16 cellular contexts compared by ENCODE assay signal in the genomic region with DNA sequence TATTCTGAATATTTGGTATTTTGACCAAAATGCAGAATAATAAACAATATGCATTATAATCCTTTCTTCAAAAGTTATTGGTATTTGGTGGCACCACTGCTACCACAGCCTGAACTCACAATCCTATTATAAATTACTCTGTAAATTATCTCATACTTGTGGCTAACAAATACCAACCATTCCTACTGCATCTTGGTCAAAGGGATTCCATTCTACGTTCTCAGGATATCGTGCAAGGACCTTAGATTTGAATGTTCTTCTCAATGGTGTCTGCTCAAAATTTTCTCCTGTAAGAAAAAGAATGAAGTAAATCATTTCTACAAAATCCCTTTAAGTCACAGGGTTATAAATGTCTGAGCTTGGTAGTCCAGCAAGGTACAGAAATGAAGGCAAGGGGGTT. TPM values are rescaled to one million over a fixed set of nuclear protein-coding genes. Genes with fewer than 3 reads are reported as not detected.
DNase-seq lines count a peak whose midpoint lies in the region; ATAC-seq, FAIRE-seq and TF ChIP-seq lines count a peak whose summit lies in the region.
"Had no signal": no experiment of that assay in that cellular context is flagged by ENCODE, and none has a peak within 500 bp of the region (broad histone marks: within the 10 kb centered on the region; RNA-seq: fewer than 3 reads in every experiment).

No MANE protein-coding gene starts in this region.

- no peak overlapping the region for H2BK120ac ChIP-seq in mesenchymal stem cell (ENCODE audit: low read depth, low read length)

- H2BK12ac ChIP-seq in mesenchymal stem cell (ENCODE audit: low read length in 2 of 2): no peak overlapping the region

- peaks cover 19% of the 10 kb centered on the region for H3K79me1 ChIP-seq in mesenchymal stem cell (replicated peaks; ENCODE audit: low read length, poor library complexity, severe bottlenecking)

- in situ Hi-C loops in brain microvascular endothelial cell (cut with HindIII; ENCODE audit: low pct_ligation_motif_present, low sequenced_read_pairs): no loop called here

- no CpG with 5 or more reads among the region's 2 CpGs for WGBS in mesenchymal stem cell

- no peaks in the 10 kb centered on the region for H3K27me3 Mint-ChIP-seq in progenitor cell of endocrine pancreas
- H3K27me3 Mint-ChIP-seq: activated naive CD4-positive, alpha-beta T cell treated with anti-CD3 and anti-CD28 coated beads, Interleukin-2, amount 10 ng/mL, durations not matched to agents 7 days and 5 days; type B pancreatic cell had no signal

- no peak overlapping the region for H3K4me3 Mint-ChIP-seq in progenitor cell of endocrine pancreas (ENCODE audit: low read depth)
- H3K4me3 Mint-ChIP-seq: activated naive CD4-positive, alpha-beta T cell treated with anti-CD3 and anti-CD28 coated beads, Interleukin-2, amount 10 ng/mL, durations not matched to agents 7 days and 5 days; type B pancreatic cell had no signal

- no peak overlapping the region for H3K4me3 ChIP-seq in brain microvascular endothelial cell (ENCODE audit: low read depth, low read length)
- H3K4me3 ChIP-seq in mesenchymal stem cell (ENCODE audit: insufficient read depth in 1 of 2, low read depth in 1 of 2, low read length in 2 of 2): no peak overlapping the region
- H3K4me3 ChIP-seq: heart right ventricle had no signal

- H3K14ac ChIP-seq in mesenchymal stem cell (ENCODE audit: low read length in 2 of 2): no peak overlapping the region

- H3K27me3 ChIP-seq in brain microvascular endothelial cell (replicated peaks) (no peaks in the 10 kb centered on the region), mesenchymal stem cell (ENCODE audit: control insufficient read depth in 1 of 2, insufficient read depth in 1 of 2, low read length in 2 of 2) (no peaks in the 10 kb centered on the region)
- H3K27me3 ChIP-seq: heart right ventricle had no signal

- no peak overlapping the region for H4K91ac ChIP-seq in mesenchymal stem cell (ENCODE audit: low read length)

- H3K18ac ChIP-seq in mesenchymal stem cell (ENCODE audit: low read depth in 1 of 2, low read length in 2 of 2): no peak overlapping the region

- no peak overlapping the region for H3K27ac Mint-ChIP-seq in progenitor cell of endocrine pancreas
- H3K27ac Mint-ChIP-seq: activated naive CD4-positive, alpha-beta T cell treated with anti-CD3 and anti-CD28 coated beads, Interleukin-2, amount 10 ng/mL, durations not matched to agents 7 days and 5 days; type B pancreatic cell had no signal

- no peak overlapping the region for H4K8ac ChIP-seq in mesenchymal stem cell (ENCODE audit: low read length)

- ATAC-seq in left cardiac atrium (no peak), GM21390 (IDR thresholded peaks at IDR 0.05; ENCODE audit: unreplicated experiment) (no peak)
- ATAC-seq: heart right ventricle had no signal

- H3K9me3 ChIP-seq in mesenchymal stem cell (ENCODE audit: control insufficient read depth, low read length): no peaks in the 10 kb centered on the region
- H3K9me3 ChIP-seq: heart right ventricle had no signal

- no peak overlapping the region for H2BK5ac ChIP-seq in mesenchymal stem cell (ENCODE audit: low read depth, low read length, poor library complexity, severe bottlenecking)

- H2AFZ ChIP-seq in mesenchymal stem cell (ENCODE audit: low read depth, low read length): no peak overlapping the region

- H3K9ac ChIP-seq in mesenchymal stem cell (ENCODE audit: low read length): no peak overlapping the region

- H3K27ac ChIP-seq in brain microvascular endothelial cell (peak overlapping the region; percentile 70), mesenchymal stem cell (ENCODE audit: low read length, poor library complexity, severe bottlenecking) (peak overlapping the region; percentile 84)

- no peak overlapping the region for H2BK15ac ChIP-seq in mesenchymal stem cell (ENCODE audit: low read depth, poor library complexity, severe bottlenecking)

- peaks cover 3% of the 10 kb centered on the region for H3K36me3 Mint-ChIP-seq in progenitor cell of endocrine pancreas (ENCODE audit: insufficient read depth)

- FAIRE-seq in HTR-8/SVneo (lab: Jason Lieb, UNC): no peak
- FAIRE-seq: small intestine had no signal

- no peaks in the 10 kb centered on the region for H3K9me3 Mint-ChIP-seq in progenitor cell of endocrine pancreas (ENCODE audit: low read depth)
- H3K9me3 Mint-ChIP-seq: activated naive CD4-positive, alpha-beta T cell treated with anti-CD3 and anti-CD28 coated beads, Interleukin-2, amount 10 ng/mL, durations not matched to agents 7 days and 5 days; type B pancreatic cell had no signal

- TF ChIP-seq CTCF in brain microvascular endothelial cell (IDR thresholded peaks at IDR 0.05; ENCODE audit: low read depth, low read length, missing control alignments) (no peak), progenitor cell of endocrine pancreas (IDR thresholded peaks at IDR 0.05; ENCODE audit: unreplicated experiment) (no peak)

- no peak overlapping the region for H3K23ac ChIP-seq in mesenchymal stem cell (ENCODE audit: low read length in 2 of 2)

- peaks cover 8% of the 10 kb centered on the region for H3K4me1 ChIP-seq in mesenchymal stem cell (ENCODE audit: control insufficient read depth, insufficient read depth, low read depth, low read length)

- H3K36me3 ChIP-seq in brain microvascular endothelial cell (replicated peaks) (peaks cover 16% of the 10 kb centered on the region), mesenchymal stem cell (ENCODE audit: control insufficient read depth in 1 of 2, insufficient read depth in 2 of 2, low read depth in 1 of 2, low read length in 2 of 2) (peaks cover 9 to 47% of the 10 kb centered on the region in 2 experiments)

- no peak overlapping the region for H2AK5ac ChIP-seq in mesenchymal stem cell (ENCODE audit: low read length, severe bottlenecking)

- intact Hi-C loops in left cardiac atrium (cut with DNase I): loop anchor here in 1 of 2 donors (10.0 kb wide), 1 partner anchor 198 kb away; no protein-coding TSS in a partner anchor

- H3K4me1 Mint-ChIP-seq in progenitor cell of endocrine pancreas (ENCODE audit: low read depth): peaks cover 18% of the 10 kb centered on the region

- H3K4me2 ChIP-seq in mesenchymal stem cell (ENCODE audit: low read length, poor library complexity, severe bottlenecking): no peak overlapping the region

- DNase-seq in AG08395 (ENCODE audit: low spot score) (peak; percentile 80), HTR-8/SVneo (ENCODE audit: insufficient read length, low spot score) (peak; percentile 42), brain microvascular endothelial cell (peak; percentile 58), mesenchymal stem cell (peak; percentile 79), progenitor cell of endocrine pancreas (ENCODE audit: low spot score, unreplicated experiment) (no peak), left cardiac atrium (no peak)
- no peak for DNase-seq in stimulated activated naive CD4-positive, alpha-beta T cell treated with Interleukin-2 at 50 U/mL for 16 hours (lab: John Stamatoyannopoulos, UW)
- DNase-seq: activated CD4-positive, alpha-beta T cell treated with anti-CD3 and anti-CD28 coated beads for 48 hours; activated naive CD4-positive, alpha-beta T cell treated with anti-CD3 and anti-CD28 coated beads, Interleukin-2, amount 10 ng/mL, durations not matched to agents 7 days and 5 days; heart right ventricle; Karpas-422; NCI-H1436 treated with DMSO at 0.1 percent for 48 hours; NCI-H2227 treated with DMSO at 0.1 percent for 48 hours; small intestine had no signal

- H3K4ac ChIP-seq in mesenchymal stem cell (ENCODE audit: low read depth in 1 of 2, low read length in 2 of 2): no peak overlapping the region

RNA-seq across cellular contexts. Expression of a gene that starts 58.7 kb away (rescaled TPM):
- 55.3 TPM for polyA plus RNA-seq in mesenchymal stem cell (2013, experiment 1 of 2)
- 56.6 TPM for polyA plus RNA-seq in mesenchymal stem cell (2013, experiment 2 of 2)
- 74.6 and 75.3 TPM in 2 replicates for total RNA-seq in progenitor cell of endocrine pancreas
- total RNA-seq in left cardiac atrium: 10 to 100 TPM; 71.5 to 90.0 TPM

Comparison
In these comparisons a context has a peak if more than half of its experiments do, and no peak if none do; other contexts are left out.
1. DNase-seq: peak in AG08395 (single experiment), HTR-8/SVneo (single experiment), brain microvascular endothelial cell (single experiment) and mesenchymal stem cell (single experiment); none in progenitor cell of endocrine pancreas (single experiment), left cardiac atrium (single experiment) and stimulated activated naive CD4-positive, alpha-beta T cell treated with Interleukin-2 at 50 U/mL for 16 hours (single experiment).